ENCODE assay signal across 14 cellular contexts in the genomic region with DNA sequence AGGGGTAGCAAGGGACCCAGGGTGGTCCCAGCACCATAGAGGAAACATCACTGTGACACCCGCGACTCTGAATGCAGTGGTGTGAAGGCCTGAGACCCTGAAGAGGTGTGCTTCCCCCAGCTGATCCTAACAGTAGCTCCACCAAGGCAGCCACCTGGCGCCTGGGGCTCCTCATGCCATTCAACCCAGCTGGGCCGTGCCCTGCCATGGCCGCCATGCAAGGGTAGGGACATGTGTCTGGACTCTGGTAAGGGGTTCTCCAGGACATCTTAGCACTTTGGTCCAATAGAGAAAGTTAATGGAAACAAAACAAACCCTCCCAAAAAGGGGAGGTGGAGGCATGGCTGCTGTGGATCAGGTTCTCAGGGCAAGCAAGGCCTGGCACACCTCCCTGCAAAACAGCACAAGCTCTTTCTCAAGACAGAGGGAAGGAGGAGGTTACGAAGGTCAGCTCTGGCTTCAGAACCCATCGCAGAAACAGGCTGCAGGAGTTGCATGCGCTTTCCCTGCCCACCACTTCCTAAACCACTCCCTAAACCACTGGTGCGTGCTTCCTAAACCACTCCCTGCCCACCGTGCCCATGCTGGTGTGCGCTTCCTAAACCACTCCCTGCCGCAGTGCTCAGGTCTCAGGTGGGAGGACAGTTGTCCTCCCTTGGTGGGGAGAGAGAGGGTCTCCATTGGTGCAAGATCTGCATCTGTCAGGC.
DNase-seq lines count a peak whose midpoint lies in the region; ATAC-seq and TF ChIP-seq lines count a peak whose summit lies in the region.
"Had no signal": no experiment of that assay in that cellular context is flagged by ENCODE, and none has a peak within 500 bp of the region (broad histone marks: within the 10 kb centered on the region; RNA-seq: fewer than 3 reads in every experiment).

No MANE protein-coding gene starts in this region.

- peak overlapping the region; percentile 79 for H3K27ac Mint-ChIP-seq in CD8-positive, alpha-beta T cell
- H3K27ac Mint-ChIP-seq: activated naive CD4-positive, alpha-beta T cell treated with anti-CD3 and anti-CD28 coated beads for 36 hours; stimulated activated naive CD8-positive, alpha-beta T cell treated with anti-CD3 and anti-CD28 coated beads, Interleukin-15, Interleukin-2, amounts not matched to agents 100 ng/mL and 50 ng/mL, for 24 hours had no signal

- TF ChIP-seq POLR2A in NB4 (IDR thresholded peaks at IDR 0.05; ENCODE audit: extremely low read depth, insufficient read length): no peak

- no peak overlapping the region for H3K4me3 ChIP-seq in CD8-positive, alpha-beta T cell (ENCODE audit: low read depth, low read length)
- H3K4me3 ChIP-seq in NB4 (ENCODE audit: low read depth, low read length) (no peak overlapping the region), left lung (no peak overlapping the region)

- CTCF ChIA-PET in CD8-positive, alpha-beta T cell (lab: Charles Lee): no interaction called here

- peaks cover 87% of the 10 kb centered on the region for H3K36me3 Mint-ChIP-seq in CD8-positive, alpha-beta T cell

- H3K27me3 ChIP-seq in CD8-positive, alpha-beta T cell (ENCODE audit: insufficient read depth, low read length): no peaks in the 10 kb centered on the region
- no peaks in the 10 kb centered on the region for H3K27me3 ChIP-seq in left lung

- no peak overlapping the region for H3K4me3 Mint-ChIP-seq in CD8-positive, alpha-beta T cell
- H3K4me3 Mint-ChIP-seq: activated naive CD4-positive, alpha-beta T cell treated with anti-CD3 and anti-CD28 coated beads for 36 hours; stimulated activated naive CD8-positive, alpha-beta T cell treated with anti-CD3 and anti-CD28 coated beads, Interleukin-15, Interleukin-2, amounts not matched to agents 100 ng/mL and 50 ng/mL, for 24 hours had no signal

- peaks cover 5% of the 10 kb centered on the region for H3K4me1 ChIP-seq in CD8-positive, alpha-beta T cell (ENCODE audit: insufficient read depth, low read length)
- peaks cover 0 to 18% of the 10 kb centered on the region in 2 donors for H3K4me1 ChIP-seq in left lung

- no peak for ATAC-seq in CD8-positive, alpha-beta T cell
- peak; percentile 14 for ATAC-seq in left lung
- no peak for ATAC-seq in HG03565 (IDR thresholded peaks at IDR 0.05; ENCODE audit: unreplicated experiment)
- ATAC-seq: HCT116 had no signal

- H3K9me3 ChIP-seq in CD8-positive, alpha-beta T cell (ENCODE audit: low read length): no peaks in the 10 kb centered on the region
- H3K9me3 ChIP-seq in left lung: no peaks in the 10 kb centered on the region

- peaks cover 24% of the 10 kb centered on the region for H3K4me1 Mint-ChIP-seq in CD8-positive, alpha-beta T cell (ENCODE audit: low read depth)

- no peaks in the 10 kb centered on the region for H3K27me3 Mint-ChIP-seq in CD8-positive, alpha-beta T cell (ENCODE audit: low read depth)
- H3K27me3 Mint-ChIP-seq: stimulated activated naive CD8-positive, alpha-beta T cell treated with anti-CD3 and anti-CD28 coated beads, Interleukin-15, Interleukin-2, amounts not matched to agents 100 ng/mL and 50 ng/mL, for 24 hours had no signal

- intact Hi-C loops in CD8-positive, alpha-beta T cell (cut with DNase I, micrococcal nuclease): no loop called here
- intact Hi-C loops in left lung (cut with DNase I): no loop called here

- no peak for TF ChIP-seq CTCF in CD8-positive, alpha-beta T cell (IDR thresholded peaks at IDR 0.05)
- no peak for TF ChIP-seq CTCF in GM20000 (IDR thresholded peaks at IDR 0.05; ENCODE audit: extremely low read depth, missing control alignments)
- TF ChIP-seq CTCF in NB4 (IDR thresholded peaks at IDR 0.05; ENCODE audit: low read depth, low read length): no peak
- no peak for TF ChIP-seq CTCF in left lung (IDR thresholded peaks at IDR 0.05)

- DNase-seq in CD8-positive, alpha-beta T cell: no peak
- peak; percentile 25 for DNase-seq in GM20000 (ENCODE audit: low spot score)
- DNase-seq in NB4 (ENCODE audit: low read depth): peak; percentile 68
- no peak for DNase-seq in left lung
- no peak for DNase-seq in hypothalamus (lab: John Stamatoyannopoulos, UW)
- DNase-seq in NCI-H1417 (lab: John Stamatoyannopoulos, UW): no peak
- DNase-seq in medulla oblongata (ENCODE audit: extremely low spot score): no peak
- DNase-seq: activated CD4-positive, alpha-beta T cell treated with anti-CD3 and anti-CD28 coated beads for 4 hours; activated naive CD4-positive, alpha-beta T cell treated with anti-CD3 and anti-CD28 coated beads for 36 hours; stimulated activated CD4-positive, alpha-beta T cell treated with anti-CD3 and anti-CD28 coated beads, Interleukin-2, amount 100 ng/mL, for 48 hours had no signal

- POLR2A ChIA-PET in CD8-positive, alpha-beta T cell (lab: Charles Lee): no interaction called here

- no peak overlapping the region for H3K27ac ChIP-seq in CD8-positive, alpha-beta T cell (ENCODE audit: low read depth, low read length)
- H3K27ac ChIP-seq in left lung: peak overlapping the region in 1 of 2 donors; percentile 7
- H3K27ac ChIP-seq: KMS-11 had no signal

- H3K36me3 ChIP-seq in CD8-positive, alpha-beta T cell (ENCODE audit: insufficient read depth, low read length): peaks cover 34% of the 10 kb centered on the region
- peaks cover 0 to 100% of the 10 kb centered on the region in 2 donors for H3K36me3 ChIP-seq in left lung

- no peaks in the 10 kb centered on the region for H3K9me3 Mint-ChIP-seq in CD8-positive, alpha-beta T cell
- H3K9me3 Mint-ChIP-seq: activated naive CD4-positive, alpha-beta T cell treated with anti-CD3 and anti-CD28 coated beads for 36 hours; stimulated activated naive CD8-positive, alpha-beta T cell treated with anti-CD3 and anti-CD28 coated beads, Interleukin-15, Interleukin-2, amounts not matched to agents 100 ng/mL and 50 ng/mL, for 24 hours had no signal

Comparison
In these comparisons a context has a peak if more than half of its experiments do, and no peak if none do; other contexts are left out.
1. DNase-seq: peak in GM20000 (single experiment) and NB4 (single experiment); none in CD8-positive, alpha-beta T cell (0 of 7), left lung (0 of 2), hypothalamus (0 of 51), NCI-H1417 (0 of 3) and medulla oblongata (single experiment).